Comparison of ENCODE assay signal across 8 cellular contexts in the genomic region with DNA sequence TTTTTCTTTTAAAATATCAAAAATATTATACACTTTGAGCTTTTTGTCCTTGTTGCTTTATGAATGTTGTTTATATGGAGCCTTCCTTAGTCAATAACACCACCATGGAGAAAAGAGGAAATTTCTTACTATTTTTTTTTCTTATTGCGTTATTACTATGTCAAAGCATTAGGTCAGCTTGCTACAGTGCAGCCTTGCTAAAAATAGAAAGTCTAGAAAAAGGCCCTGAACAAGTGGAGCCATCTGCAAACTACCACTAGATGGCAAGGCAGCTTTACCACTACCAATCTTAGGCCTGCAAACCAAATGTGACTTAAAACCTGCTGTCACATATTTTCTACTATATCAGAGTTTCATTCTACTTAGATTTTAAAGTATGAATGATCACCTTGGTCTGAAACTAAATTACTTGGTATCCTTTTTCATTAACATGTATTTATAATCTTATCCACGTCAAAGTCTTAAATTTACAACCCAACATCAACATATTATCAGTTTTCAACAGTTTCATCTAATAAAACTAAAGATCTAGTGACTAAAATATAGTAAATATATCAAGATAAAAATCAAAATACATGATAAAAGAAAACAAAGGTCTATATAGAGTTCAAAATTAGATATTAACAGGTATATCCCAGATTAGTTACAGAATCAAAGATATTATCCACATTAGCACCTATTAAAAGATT.
DNase-seq lines count a peak whose midpoint lies in the region; ATAC-seq and TF ChIP-seq lines count a peak whose summit lies in the region.

No MANE protein-coding gene starts in this region.

- no peaks in the 10 kb centered on the region; the same call in 1 of the 2 replicates for H3K4me1 Mint-ChIP-seq in WTC11
- peaks cover 0 to 8% (median 2%) of the 10 kb centered on the region in 4 donors for H3K4me1 Mint-ChIP-seq in naive thymus-derived CD8-positive, alpha-beta T cell

- DNase-seq in NCI-H2227 treated with DMSO at 0.1 percent for 48 hours (lab: John Stamatoyannopoulos, UW), result peak; percentile 74
- peak; percentile 14 for DNase-seq in WTC11 (ENCODE audit: low spot score)
- no peak for DNase-seq in esophagus muscularis mucosa (ENCODE audit: extremely low spot score)
- DNase-seq in naive thymus-derived CD8-positive, alpha-beta T cell, result peak in 9 of 10 donors; percentile 7 to 68 (median 32)
- DNase-seq in T-helper 9 cell, result no peak

- H3K4me1 ChIP-seq in DOHH2 (ENCODE audit: control insufficient read depth, low read length), result peaks cover 26% of the 10 kb centered on the region
- H3K4me1 ChIP-seq in esophagus muscularis mucosa, result peaks cover 10 to 25% (median 19%) of the 10 kb centered on the region in 4 donors

- TF ChIP-seq EP300 in esophagus muscularis mucosa (IDR thresholded peaks at IDR 0.05), result no peak

- CTCF ChIA-PET in WTC11 (lab: Charles Lee), result interaction anchor here (0.7 to 1.7 kb wide), 11 partner anchors 9 to 659 kb away, joined by 3 to 9 read pairs (median 3); a partner anchor contains a TSS

- intact Hi-C loops in esophagus muscularis mucosa (cut with DNase I), result loop anchor here (2.0 to 5.0 kb wide), 2 partner anchors 80 to 346 kb away; no protein-coding TSS in a partner anchor

- H3K9me2 ChIP-seq in DOHH2 (replicated peaks; ENCODE audit: control insufficient read depth, low read length), result no peaks in the 10 kb centered on the region

- peaks cover 11% of the 10 kb centered on the region for H3K9me3 Mint-ChIP-seq in WTC11
- H3K9me3 Mint-ChIP-seq in naive thymus-derived CD8-positive, alpha-beta T cell, result peaks cover 0 to 7% (median 0%) of the 10 kb centered on the region in 9 donors

- peak; percentile 99 for ATAC-seq in GM19395 (IDR thresholded peaks at IDR 0.05; ENCODE audit: unreplicated experiment)
- ATAC-seq in HG03342 (IDR thresholded peaks at IDR 0.05; ENCODE audit: unreplicated experiment), result peak; percentile 100
- peak; percentile 94 for ATAC-seq in WTC11
- peak; percentile 77 to 84 for ATAC-seq in naive thymus-derived CD8-positive, alpha-beta T cell

- H3K27ac ChIP-seq in DOHH2 (ENCODE audit: low read depth, low read length) (no peak overlapping the region), esophagus muscularis mucosa (replicated peaks in 1 of 4) (peak overlapping the region in 3 of 4 donors; percentile 8 to 34 (median 29))

- no peaks in the 10 kb centered on the region for H4K20me1 ChIP-seq in DOHH2 (ENCODE audit: control insufficient read depth, insufficient read depth, low read depth, low read length)

- H3K27me3 ChIP-seq in DOHH2 (ENCODE audit: control insufficient read depth, low read length) (no peaks in the 10 kb centered on the region), esophagus muscularis mucosa (no peaks in the 10 kb centered on the region)

- no peaks in the 10 kb centered on the region for H3K27me3 Mint-ChIP-seq in WTC11 (ENCODE audit: low read depth)
- no peaks in the 10 kb centered on the region for H3K27me3 Mint-ChIP-seq in naive thymus-derived CD8-positive, alpha-beta T cell

- TF ChIP-seq POLR2A in esophagus muscularis mucosa (IDR thresholded peaks at IDR 0.05; ENCODE audit: low read depth), result no peak

- POLR2A ChIA-PET in WTC11 (lab: Charles Lee), result no interaction called here
- POLR2A ChIA-PET in naive thymus-derived CD8-positive, alpha-beta T cell (lab: Charles Lee), result no interaction called here

- H3K79me2 ChIP-seq in DOHH2 (ENCODE audit: control insufficient read depth, low read length), result peaks cover 6% of the 10 kb centered on the region

- H3K9me3 ChIP-seq in DOHH2 (ENCODE audit: control insufficient read depth, insufficient read depth, low read length), result no peaks in the 10 kb centered on the region
- no peaks in the 10 kb centered on the region for H3K9me3 ChIP-seq in esophagus muscularis mucosa

- H3K4me3 ChIP-seq in DOHH2 (ENCODE audit: low read length), result no peak overlapping the region
- no peak overlapping the region for H3K4me3 ChIP-seq in esophagus muscularis mucosa

- H3F3A ChIP-seq in DOHH2 (ENCODE audit: control insufficient read depth, insufficient read depth), result peaks cover 14% of the 10 kb centered on the region; the same call in 1 of the 2 replicates

- peak; percentile 80 for TF ChIP-seq CTCF in DOHH2 (IDR thresholded peaks at IDR 0.05; ENCODE audit: low read depth, low read length, poor library complexity, severe bottlenecking)
- peak; percentile 58 for TF ChIP-seq CTCF in WTC11 (IDR thresholded peaks at IDR 0.05)
- TF ChIP-seq CTCF in esophagus muscularis mucosa (IDR thresholded peaks at IDR 0.05), result peak; percentile 88 to 94 (median 90)

- WGBS in esophagus muscularis mucosa, result 20% methylated on average over 2 of the region's 2 CpGs

- no peak overlapping the region for H3K4me3 Mint-ChIP-seq in WTC11
- no peak overlapping the region for H3K4me3 Mint-ChIP-seq in naive thymus-derived CD8-positive, alpha-beta T cell

- H3K36me3 Mint-ChIP-seq in WTC11, result peaks cover 3% of the 10 kb centered on the region; the same call in 1 of the 2 replicates
- peaks cover 0 to 21% (median 17%) of the 10 kb centered on the region in 3 donors for H3K36me3 Mint-ChIP-seq in naive thymus-derived CD8-positive, alpha-beta T cell

- no peak overlapping the region for H3K27ac Mint-ChIP-seq in WTC11
- H3K27ac Mint-ChIP-seq in naive thymus-derived CD8-positive, alpha-beta T cell, result no peak overlapping the region

- peak overlapping the region; percentile 28; the same call in 1 of the 2 replicates for H3K4me2 ChIP-seq in DOHH2 (ENCODE audit: low read length)

- H3K36me3 ChIP-seq in DOHH2 (ENCODE audit: control insufficient read depth, low read length) (peaks cover 23% of the 10 kb centered on the region), esophagus muscularis mucosa (no peaks in the 10 kb centered on the region)

TF ChIP-seq in WTC11, 78 proteins besides CTCF, POLR2A, EP300 and RAD21 (continues in another document):
- TF ChIP-seq, protein P1, sequence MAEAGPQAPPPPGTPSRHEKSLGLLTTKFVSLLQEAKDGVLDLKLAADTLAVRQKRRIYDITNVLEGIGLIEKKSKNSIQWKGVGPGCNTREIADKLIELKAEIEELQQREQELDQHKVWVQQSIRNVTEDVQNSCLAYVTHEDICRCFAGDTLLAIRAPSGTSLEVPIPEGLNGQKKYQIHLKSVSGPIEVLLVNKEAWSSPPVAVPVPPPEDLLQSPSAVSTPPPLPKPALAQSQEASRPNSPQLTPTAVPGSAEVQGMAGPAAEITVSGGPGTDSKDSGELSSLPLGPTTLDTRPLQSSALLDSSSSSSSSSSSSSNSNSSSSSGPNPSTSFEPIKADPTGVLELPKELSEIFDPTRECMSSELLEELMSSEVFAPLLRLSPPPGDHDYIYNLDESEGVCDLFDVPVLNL (CRISPR knock-in tag; IDR thresholded peaks at IDR 0.05; ENCODE audit: borderline replicate concordance, low read depth), result no peak
- TF ChIP-seq RORB (CRISPR knock-in tag; IDR thresholded peaks at IDR 0.05), result no peak
- TF ChIP-seq, protein P2, sequence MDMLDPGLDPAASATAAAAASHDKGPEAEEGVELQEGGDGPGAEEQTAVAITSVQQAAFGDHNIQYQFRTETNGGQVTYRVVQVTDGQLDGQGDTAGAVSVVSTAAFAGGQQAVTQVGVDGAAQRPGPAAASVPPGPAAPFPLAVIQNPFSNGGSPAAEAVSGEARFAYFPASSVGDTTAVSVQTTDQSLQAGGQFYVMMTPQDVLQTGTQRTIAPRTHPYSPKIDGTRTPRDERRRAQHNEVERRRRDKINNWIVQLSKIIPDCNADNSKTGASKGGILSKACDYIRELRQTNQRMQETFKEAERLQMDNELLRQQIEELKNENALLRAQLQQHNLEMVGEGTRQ (CRISPR knock-in tag; IDR thresholded peaks at IDR 0.05), result no peak
- no peak for TF ChIP-seq PRRX2 (CRISPR knock-in tag; IDR thresholded peaks at IDR 0.05)
- TF ChIP-seq, protein P3, sequence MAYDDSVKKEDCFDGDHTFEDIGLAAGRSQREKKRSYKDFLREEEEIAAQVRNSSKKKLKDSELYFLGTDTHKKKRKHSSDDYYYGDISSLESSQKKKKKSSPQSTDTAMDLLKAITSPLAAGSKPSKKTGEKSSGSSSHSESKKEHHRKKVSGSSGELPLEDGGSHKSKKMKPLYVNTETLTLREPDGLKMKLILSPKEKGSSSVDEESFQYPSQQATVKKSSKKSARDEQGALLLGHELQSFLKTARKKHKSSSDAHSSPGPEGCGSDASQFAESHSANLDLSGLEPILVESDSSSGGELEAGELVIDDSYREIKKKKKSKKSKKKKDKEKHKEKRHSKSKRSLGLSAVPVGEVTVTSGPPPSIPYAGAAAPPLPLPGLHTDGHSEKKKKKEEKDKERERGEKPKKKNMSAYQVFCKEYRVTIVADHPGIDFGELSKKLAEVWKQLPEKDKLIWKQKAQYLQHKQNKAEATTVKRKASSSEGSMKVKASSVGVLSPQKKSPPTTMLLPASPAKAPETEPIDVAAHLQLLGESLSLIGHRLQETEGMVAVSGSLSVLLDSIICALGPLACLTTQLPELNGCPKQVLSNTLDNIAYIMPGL (CRISPR knock-in tag; IDR thresholded peaks at IDR 0.05), result no peak
- TF ChIP-seq ZNF423 (CRISPR knock-in tag; IDR thresholded peaks at IDR 0.05), result no peak
- TF ChIP-seq MXD4 (CRISPR knock-in tag; IDR thresholded peaks at IDR 0.05; ENCODE audit: borderline replicate concordance), result no peak
- TF ChIP-seq, protein P4, sequence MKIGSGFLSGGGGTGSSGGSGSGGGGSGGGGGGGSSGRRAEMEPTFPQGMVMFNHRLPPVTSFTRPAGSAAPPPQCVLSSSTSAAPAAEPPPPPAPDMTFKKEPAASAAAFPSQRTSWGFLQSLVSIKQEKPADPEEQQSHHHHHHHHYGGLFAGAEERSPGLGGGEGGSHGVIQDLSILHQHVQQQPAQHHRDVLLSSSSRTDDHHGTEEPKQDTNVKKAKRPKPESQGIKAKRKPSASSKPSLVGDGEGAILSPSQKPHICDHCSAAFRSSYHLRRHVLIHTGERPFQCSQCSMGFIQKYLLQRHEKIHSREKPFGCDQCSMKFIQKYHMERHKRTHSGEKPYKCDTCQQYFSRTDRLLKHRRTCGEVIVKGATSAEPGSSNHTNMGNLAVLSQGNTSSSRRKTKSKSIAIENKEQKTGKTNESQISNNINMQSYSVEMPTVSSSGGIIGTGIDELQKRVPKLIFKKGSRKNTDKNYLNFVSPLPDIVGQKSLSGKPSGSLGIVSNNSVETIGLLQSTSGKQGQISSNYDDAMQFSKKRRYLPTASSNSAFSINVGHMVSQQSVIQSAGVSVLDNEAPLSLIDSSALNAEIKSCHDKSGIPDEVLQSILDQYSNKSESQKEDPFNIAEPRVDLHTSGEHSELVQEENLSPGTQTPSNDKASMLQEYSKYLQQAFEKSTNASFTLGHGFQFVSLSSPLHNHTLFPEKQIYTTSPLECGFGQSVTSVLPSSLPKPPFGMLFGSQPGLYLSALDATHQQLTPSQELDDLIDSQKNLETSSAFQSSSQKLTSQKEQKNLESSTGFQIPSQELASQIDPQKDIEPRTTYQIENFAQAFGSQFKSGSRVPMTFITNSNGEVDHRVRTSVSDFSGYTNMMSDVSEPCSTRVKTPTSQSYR (CRISPR knock-in tag; IDR thresholded peaks at IDR 0.05), result no peak
- no peak for TF ChIP-seq ZNF138 (CRISPR knock-in tag; conservative IDR thresholded peaks at IDR 0.05)

Comparison
In these comparisons a context has a peak if more than half of its experiments do, and no peak if none do; other contexts are left out.
1. DNase-seq: peak in NCI-H2227 treated with DMSO at 0.1 percent for 48 hours (single experiment), WTC11 (single experiment) and naive thymus-derived CD8-positive, alpha-beta T cell (9 of 10); none in esophagus muscularis mucosa (single experiment) and T-helper 9 cell (single experiment).
2. Peak in every context shown above with its lines, with median percentiles within 50 percentile points of each other: CTCF ChIP-seq and ATAC-seq.